21 cellular contexts compared by ENCODE assay signal in the genomic region with DNA sequence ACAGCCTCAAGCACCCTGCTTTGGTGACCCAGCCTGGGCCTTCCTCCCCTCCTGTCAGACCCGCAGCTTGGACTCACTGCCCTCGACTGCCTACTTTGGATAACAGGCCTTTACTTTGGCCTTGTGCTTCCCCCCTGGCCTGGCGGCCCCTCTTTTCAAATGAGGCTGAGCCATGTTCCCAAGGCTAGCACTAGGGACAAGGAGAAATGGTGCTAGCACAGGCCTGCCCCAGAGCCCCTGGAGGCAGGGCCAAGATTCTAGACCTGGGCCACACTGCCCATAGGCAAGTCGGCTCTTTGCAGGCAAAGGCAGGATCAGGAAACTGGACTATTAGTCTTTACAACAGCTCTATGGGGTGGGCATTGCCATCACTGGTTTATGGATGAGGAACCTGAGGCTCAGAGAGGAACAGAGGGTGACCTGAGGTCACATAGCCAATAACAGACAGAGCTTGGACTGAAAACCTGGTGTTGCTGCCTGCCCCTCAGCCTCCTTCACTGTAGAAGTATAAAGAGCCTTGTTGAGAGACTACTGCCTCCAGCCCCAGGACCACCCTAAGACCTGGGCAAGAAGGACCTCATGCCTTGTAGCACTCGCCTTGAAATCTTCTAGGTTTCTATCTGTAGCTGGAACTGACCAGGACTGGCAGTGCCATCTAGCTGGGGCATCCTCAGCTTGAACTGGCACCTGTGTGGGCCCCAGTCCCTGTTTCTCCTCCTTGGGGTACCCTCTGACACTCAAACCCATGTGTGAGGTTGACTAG.
DNase-seq lines count a peak whose midpoint lies in the region; ATAC-seq, FAIRE-seq and TF ChIP-seq lines count a peak whose summit lies in the region.
"Had no signal": no experiment of that assay in that cellular context is flagged by ENCODE, and none has a peak within 500 bp of the region (broad histone marks: within the 10 kb centered on the region; RNA-seq: fewer than 3 reads in every experiment).

No MANE protein-coding gene starts in this region.

- no peak overlapping the region for H3K4me2 ChIP-seq in mammary epithelial cell (ENCODE audit: insufficient read depth, low read depth, low read length)

- H3K9me3 ChIP-seq in breast epithelium (peaks cover 3 to 6% of the 10 kb centered on the region in 2 donors), mammary epithelial cell (replicated peaks; ENCODE audit: insufficient read depth, low read length) (no peaks in the 10 kb centered on the region), ascending aorta (peaks cover 0 to 8% of the 10 kb centered on the region in 2 donors), upper lobe of left lung (peaks cover 0 to 8% (median 3%) of the 10 kb centered on the region in 4 donors)
- H3K9me3 ChIP-seq: BE2C had no signal

- dilution Hi-C loops in mammary epithelial cell (cut with HindIII; ENCODE audit: low sequenced_read_pairs) = no loop called here

- no peak overlapping the region for H3K9ac ChIP-seq in mammary epithelial cell (ENCODE audit: insufficient read depth, low read length)

- H3K27ac ChIP-seq in breast epithelium (peak overlapping the region; percentile 37 to 72), mammary epithelial cell (ENCODE audit: insufficient read depth, low read depth, low read length) (no peak overlapping the region), ascending aorta (peak overlapping the region; percentile 91), upper lobe of left lung (peak overlapping the region in 3 of 4 donors; percentile 47 to 75 (median 60))
- H3K27ac ChIP-seq: RWPE1, SJCRH30 had no signal

- no peak for TF ChIP-seq POLR2A in breast epithelium (IDR thresholded peaks at IDR 0.05)
- no peak for TF ChIP-seq POLR2A in upper lobe of left lung (IDR thresholded peaks at IDR 0.05)

- H4K20me1 ChIP-seq in mammary epithelial cell (ENCODE audit: insufficient read depth, low read length) = no peaks in the 10 kb centered on the region

- H3K4me1 ChIP-seq in breast epithelium (peaks cover 4 to 19% of the 10 kb centered on the region in 2 donors), mammary epithelial cell (ENCODE audit: insufficient read depth, low read length) (peaks cover 12% of the 10 kb centered on the region), ascending aorta (peaks cover 34 to 66% of the 10 kb centered on the region in 2 donors), upper lobe of left lung (peaks cover 21 to 48% (median 35%) of the 10 kb centered on the region in 4 donors)
- H3K4me1 ChIP-seq: BE2C had no signal

- CTCF ChIA-PET in mammary epithelial cell (lab: Charles Lee; ENCODE audit: low non-redundant PET) = no interaction called here

- no peak for DNase-seq in breast epithelium (ENCODE audit: low spot score in 2 of 2)
- DNase-seq in mammary epithelial cell = no peak
- no peak for DNase-seq in ascending aorta (ENCODE audit: low spot score in 2 of 2)
- DNase-seq in sciatic nerve (ENCODE audit: low spot score) = peak; percentile 50
- DNase-seq in upper lobe of left lung = no peak
- no peak for DNase-seq in activated CD8-positive, alpha-beta memory T cell treated with anti-CD3 and anti-CD28 coated beads for 24 hours
- no peak for DNase-seq in D721Med (ENCODE audit: insufficient read length, low spot score)
- DNase-seq: 8988T; BE2C; CD8-positive, alpha-beta T cell; DND-41; HCEC 1CT; KG1; NCI-H146; NCI-H2081; NCI-H510A; NCI-H774; SJCRH30 had no signal

- in situ Hi-C loops in mammary epithelial cell (cut with MboI; ENCODE audit: low sequenced_read_pairs in 2 of 2) = no loop called here

- no peaks in the 10 kb centered on the region for H3K79me2 ChIP-seq in mammary epithelial cell (ENCODE audit: insufficient read depth, low read length)

- H3K4me3 ChIP-seq in breast epithelium = no peak overlapping the region
- no peak overlapping the region for H3K4me3 ChIP-seq in mammary epithelial cell (replicated peaks in 1 of 3; ENCODE audit: insufficient read depth in 1 of 3, low read depth in 2 of 3, low read length in 3 of 3)
- no peak overlapping the region for H3K4me3 ChIP-seq in ascending aorta
- no peak overlapping the region for H3K4me3 ChIP-seq in upper lobe of left lung
- H3K4me3 ChIP-seq: SJCRH30 had no signal

- H2AFZ ChIP-seq in mammary epithelial cell (ENCODE audit: low read depth, low read length) = no peak overlapping the region

- TF ChIP-seq EP300 in upper lobe of left lung (IDR thresholded peaks at IDR 0.05) = no peak

- H3K27me3 ChIP-seq in breast epithelium (no peaks in the 10 kb centered on the region), mammary epithelial cell (ENCODE audit: insufficient read depth, low read length) (no peaks in the 10 kb centered on the region), ascending aorta (no peaks in the 10 kb centered on the region), upper lobe of left lung (no peaks in the 10 kb centered on the region)
- H3K27me3 ChIP-seq: BE2C, SJCRH30 had no signal

- intact Hi-C loops in breast epithelium (cut with DNase I; ENCODE audit: low total_unique reads) (no loop called here), mammary epithelial cell (cut with micrococcal nuclease) (no loop called here), ascending aorta (cut with DNase I) (loop anchor here (5.0 kb wide), 5 partner anchors 72 to 648 kb away; a partner anchor contains a TSS), sciatic nerve (cut with DNase I) (no loop called here)

- FAIRE-seq in D721Med (lab: Jason Lieb, UNC) = no peak
- FAIRE-seq: G401.6 had no signal

- ATAC-seq in sciatic nerve = no peak
- no peak for ATAC-seq in upper lobe of left lung (ENCODE audit: low FRiP score in 2 of 2)
- no peak for ATAC-seq in activated CD4-positive, CD25-positive, alpha-beta regulatory T cell treated with anti-CD3 and anti-CD28 coated beads, Interleukin-2, amount 50 U/mL, for 24 hours
- ATAC-seq: CD8-positive, alpha-beta T cell had no signal

- H3K36me3 ChIP-seq in breast epithelium = no peaks in the 10 kb centered on the region
- no peaks in the 10 kb centered on the region for H3K36me3 ChIP-seq in mammary epithelial cell (ENCODE audit: insufficient read depth, low read length)
- no peaks in the 10 kb centered on the region for H3K36me3 ChIP-seq in ascending aorta
- no peaks in the 10 kb centered on the region for H3K36me3 ChIP-seq in upper lobe of left lung
- H3K36me3 ChIP-seq: BE2C, SJCRH30 had no signal

- 85% methylated on average over 5 of the region's 5 CpGs for WGBS in mammary epithelial cell (ENCODE audit: low coverage, missing lambda C conversion rate)
- WGBS in upper lobe of left lung, 2 donors = 86 to 90% methylated on average over 5 of the region's 5 CpGs

- BruUV-seq in mammary epithelial cell (replicated peaks; lab: Mats Ljungman, UMichigan) = no TSS peak

- TF ChIP-seq CTCF in breast epithelium (IDR thresholded peaks at IDR 0.05) (no peak), mammary epithelial cell (conservative IDR thresholded peaks at IDR 0.05 in 1 of 2, IDR thresholded peaks at IDR 0.05 in 1 of 2; ENCODE audit: extremely low read depth in 1 of 2, insufficient read depth in 1 of 2, low read depth in 1 of 2, low read length in 2 of 2) (no peak), ascending aorta (IDR thresholded peaks at IDR 0.05) (no peak), upper lobe of left lung (IDR thresholded peaks at IDR 0.05) (no peak), D721Med (IDR thresholded peaks at IDR 0.05; ENCODE audit: insufficient read depth, missing control alignments) (no peak)
